In the genomic region with DNA sequence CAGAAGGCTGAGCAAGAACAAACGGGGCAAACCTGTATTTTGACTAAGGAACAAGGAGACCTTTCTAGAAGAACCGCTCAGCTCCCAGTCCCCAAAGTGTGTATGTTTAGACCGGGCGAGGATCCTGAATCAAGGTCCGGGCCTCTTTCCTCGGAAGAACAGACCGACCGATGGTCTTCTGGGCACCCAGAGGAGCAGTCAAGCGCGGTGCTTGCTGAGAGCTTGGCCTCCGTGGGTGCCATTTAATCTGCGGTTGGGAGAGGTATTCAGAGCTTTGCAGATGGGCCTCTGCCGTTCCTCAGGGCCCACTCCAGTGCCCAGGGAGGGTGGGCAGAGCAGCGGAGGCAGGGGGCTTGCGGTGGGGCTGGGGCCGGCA, we compare ENCODE assay signal across 10 cellular contexts. TPM values are rescaled to one million over a fixed set of nuclear protein-coding genes. Genes with fewer than 3 reads are reported as not detected.
DNase-seq lines count a peak whose midpoint lies in the region; TF ChIP-seq lines count a peak whose summit lies in the region.
"Had no signal": no experiment of that assay in that cellular context is flagged by ENCODE, and none has a peak within 500 bp of the region (broad histone marks: within the 10 kb centered on the region; RNA-seq: fewer than 3 reads in every experiment).

No MANE protein-coding gene starts in this region.

- H3K27ac Mint-ChIP-seq in nephron progenitor cell, result no peak overlapping the region
- no peak overlapping the region for H3K27ac Mint-ChIP-seq in glutamatergic neuron (ENCODE audit: unreplicated experiment)
- H3K27ac Mint-ChIP-seq in CD14-positive monocyte, result peak overlapping the region in 1 of 7 donors; percentile 47

- H3K36me3 Mint-ChIP-seq in nephron progenitor cell (ENCODE audit: low read depth) (no peaks in the 10 kb centered on the region), glutamatergic neuron (ENCODE audit: unreplicated experiment) (no peaks in the 10 kb centered on the region), CD14-positive monocyte (no peaks in the 10 kb centered on the region)

- DNase-seq in BJ (ENCODE audit: low read depth), result no peak
- DNase-seq in HL-60 (ENCODE audit: low read depth in 1 of 2, low spot score in 1 of 2), result peak in 1 of 2 experiments; percentile 5
- DNase-seq in coronary artery (ENCODE audit: low spot score), result no peak
- no peak for DNase-seq in nephron progenitor cell
- no peak for DNase-seq in GM19238 (ENCODE audit: insufficient read length, low spot score)
- no peak for DNase-seq in glutamatergic neuron
- DNase-seq in CD14-positive monocyte (ENCODE audit: low spot score), result no peak
- DNase-seq in AG08396 (ENCODE audit: low spot score), result no peak
- DNase-seq: GOT3, NCI-H2171 treated with DMSO at 0.1 percent for 48 hours had no signal

- CTCF ChIA-PET in BJ (lab: Yijun Ruan, JAX), result interaction anchor here (0.6 to 4.4 kb wide), 28 partner anchors 8 to 346 kb away, joined by 3 to 34 read pairs (median 4); no protein-coding TSS in a partner anchor

- H3K9me3 Mint-ChIP-seq in nephron progenitor cell (peaks cover 4% of the 10 kb centered on the region), glutamatergic neuron (ENCODE audit: unreplicated experiment) (peaks cover 4% of the 10 kb centered on the region), CD14-positive monocyte (peaks cover 0 to 3% (median 0%) of the 10 kb centered on the region in 7 donors)

- H3K4me1 Mint-ChIP-seq in nephron progenitor cell (peaks cover 5% of the 10 kb centered on the region), glutamatergic neuron (ENCODE audit: low read depth, unreplicated experiment) (peaks cover 7% of the 10 kb centered on the region), CD14-positive monocyte (peaks cover 17% of the 10 kb centered on the region)

- H3K4me3 ChIP-seq in BJ (ENCODE audit: low read depth, low read length), result peak overlapping the region; percentile 21
- peak overlapping the region; percentile 10; the same call in 1 of the 2 replicates for H3K4me3 ChIP-seq in HL-60 (replicated peaks; ENCODE audit: insufficient read depth, low read length)
- peak overlapping the region; percentile 30 for H3K4me3 ChIP-seq in coronary artery

- TF ChIP-seq CTCF in BJ (IDR thresholded peaks at IDR 0.05; ENCODE audit: insufficient read depth, low read depth, low read length) (no peak), HL-60 (IDR thresholded peaks at IDR 0.05; ENCODE audit: insufficient read depth, low read length) (no peak), coronary artery (IDR thresholded peaks at IDR 0.05) (no peak), nephron progenitor cell (IDR thresholded peaks at IDR 0.05) (no peak), glutamatergic neuron (IDR thresholded peaks at IDR 0.05; ENCODE audit: partially characterized antibody, unreplicated experiment) (no peak), CD14-positive monocyte (IDR thresholded peaks at IDR 0.05) (no peak)

- H3K27me3 ChIP-seq in BJ (ENCODE audit: control insufficient read depth, insufficient read depth, low read length), result peaks cover 11% of the 10 kb centered on the region; the same call in 1 of the 2 replicates
- H3K27me3 ChIP-seq in HL-60 (ENCODE audit: insufficient read depth, poor library complexity, severe bottlenecking), result no peaks in the 10 kb centered on the region

- H3K27me3 Mint-ChIP-seq in nephron progenitor cell (ENCODE audit: low read depth, poor library complexity) (peaks cover 89% of the 10 kb centered on the region), glutamatergic neuron (ENCODE audit: unreplicated experiment) (peaks cover 9% of the 10 kb centered on the region), CD14-positive monocyte (ENCODE audit: low read depth in 3 of 3) (peaks cover 48 to 76% (median 71%) of the 10 kb centered on the region in 3 donors)

- no peaks in the 10 kb centered on the region for H3K36me3 ChIP-seq in BJ (ENCODE audit: control insufficient read depth, insufficient read depth, low read length)

- intact Hi-C loops in CD14-positive monocyte (cut with micrococcal nuclease), result loop anchor here (5.0 to 10.0 kb wide), 2 partner anchors 68 to 470 kb away; no protein-coding TSS in a partner anchor

- H3K27ac ChIP-seq in HL-60 (replicated peaks) (peak overlapping the region; percentile 52), coronary artery (no peak overlapping the region)

- POLR2A ChIA-PET in BJ (lab: Charles Lee), result no interaction called here

- H3K4me3 Mint-ChIP-seq in nephron progenitor cell (peak overlapping the region; percentile 58), glutamatergic neuron (ENCODE audit: unreplicated experiment) (no peak overlapping the region), CD14-positive monocyte (peak overlapping the region in 1 of 2 donors; percentile 80)

RNA-seq across cellular contexts. Expression of a gene that starts 26.5 kb away (rescaled TPM):
- 328 and 481 TPM in 2 replicates for polyA plus RNA-seq in BJ (2011; rRNA removed)
- 276 and 373 TPM in 2 replicates for polyA minus RNA-seq in BJ (2011; rRNA and poly(A)+ RNA removed)
- total RNA-seq in glutamatergic neuron (ENCODE audit: unreplicated experiment), result 191 TPM
- polyA plus RNA-seq in CD14-positive monocyte, result 100 to 1,000 TPM in 1 of 2 donors, 10 to 100 TPM in 1; 92.4 to 106 TPM
